Comparison of ENCODE assay signal across 20 cellular contexts in the genomic region with DNA sequence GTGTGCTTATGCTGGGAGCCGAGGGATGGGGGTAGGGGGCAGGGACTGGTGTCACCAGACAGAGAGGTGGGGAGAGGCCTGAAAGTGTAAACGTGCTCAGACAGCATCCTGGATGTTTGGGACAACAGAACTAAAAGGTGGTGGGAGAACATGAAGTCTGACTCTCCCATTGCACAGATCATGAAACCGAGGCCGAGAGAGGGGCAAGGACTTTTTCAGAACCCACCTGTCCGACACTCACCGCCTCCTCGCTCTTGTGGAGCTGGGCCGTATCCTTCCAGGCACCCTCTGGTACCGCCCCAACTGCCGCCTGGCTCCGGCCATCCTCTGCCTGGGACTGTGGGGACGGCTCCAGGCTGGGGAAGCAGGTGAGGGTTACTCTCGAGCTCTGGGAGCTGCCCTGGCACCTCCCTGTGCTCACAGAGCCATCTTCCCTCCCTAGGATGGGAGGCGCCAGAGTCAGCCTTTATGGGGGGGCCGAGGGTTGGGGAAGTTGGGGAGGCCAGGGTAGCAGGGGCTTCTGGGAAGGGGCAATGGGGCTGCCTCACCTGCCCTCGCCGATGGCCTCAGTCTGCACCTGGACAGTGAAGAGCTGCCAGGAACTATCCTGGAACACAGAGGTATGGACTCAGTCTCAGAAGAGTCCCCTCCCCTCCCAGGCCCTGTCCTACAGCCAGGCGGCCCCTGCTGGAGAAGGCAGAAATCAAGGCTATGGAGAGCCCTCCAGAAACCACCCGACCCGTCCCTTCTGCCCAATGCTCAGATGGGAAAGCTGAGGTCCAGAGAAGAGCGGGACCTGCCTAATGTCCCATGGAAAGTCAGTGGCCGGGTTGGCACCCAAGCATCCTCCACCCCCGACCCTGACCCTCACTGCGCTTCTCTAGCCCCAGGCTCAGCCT. TPM values are rescaled to one million over a fixed set of nuclear protein-coding genes. Genes with fewer than 3 reads are reported as not detected.
DNase-seq lines count a peak whose midpoint lies in the region; ATAC-seq and TF ChIP-seq lines count a peak whose summit lies in the region.
"Had no signal": no experiment of that assay in that cellular context is flagged by ENCODE, and none has a peak within 500 bp of the region (broad histone marks: within the 10 kb centered on the region; RNA-seq: fewer than 3 reads in every experiment).

No MANE protein-coding gene starts in this region.

- H3K4me1 ChIP-seq in PC-3 (ENCODE audit: insufficient read depth, low read length), result peaks cover 19% of the 10 kb centered on the region
- H3K4me1 ChIP-seq: neural progenitor cell, testis had no signal

- no peaks in the 10 kb centered on the region for H3K27me3 ChIP-seq in PC-3 (ENCODE audit: low read length)
- H3K27me3 ChIP-seq: neural progenitor cell, testis had no signal

- H3K4me2 ChIP-seq in PC-3 (ENCODE audit: low read length), result peak overlapping the region; percentile 39; the same call in 1 of the 2 replicates
- H3K4me2 ChIP-seq: neural progenitor cell had no signal

- H3K9me3 ChIP-seq in PC-3 (ENCODE audit: low read length), result no peaks in the 10 kb centered on the region
- H3K9me3 ChIP-seq: testis had no signal

- H3F3A ChIP-seq in PC-3 (ENCODE audit: low read length, unreplicated experiment), result no peaks in the 10 kb centered on the region

- H3K4me3 Mint-ChIP-seq in osteocyte (ENCODE audit: unreplicated experiment), result no peak overlapping the region
- H3K4me3 Mint-ChIP-seq: brain; CD4-positive, CD25-positive, alpha-beta regulatory T cell; mesothelial cell of epicardium; neural progenitor cell had no signal

- CTCF ChIA-PET in PC-3 (lab: Charles Lee), result no interaction called here

- peaks cover 3% of the 10 kb centered on the region for H3K4me1 Mint-ChIP-seq in osteocyte (ENCODE audit: unreplicated experiment)
- H3K4me1 Mint-ChIP-seq: mesothelial cell of epicardium had no signal

- no peaks in the 10 kb centered on the region for H3K79me2 ChIP-seq in PC-3 (ENCODE audit: low read length)

- H3K9ac ChIP-seq in PC-3 (ENCODE audit: low read length), result no peak overlapping the region
- H3K9ac ChIP-seq: neural progenitor cell had no signal

- H3K27ac Mint-ChIP-seq in osteocyte (ENCODE audit: unreplicated experiment), result no peak overlapping the region
- H3K27ac Mint-ChIP-seq: mesothelial cell of epicardium, neural progenitor cell had no signal

- H4K20me1 ChIP-seq in PC-3 (ENCODE audit: low read length), result peaks cover 6% of the 10 kb centered on the region

- DNase-seq in GM03348 (ENCODE audit: low spot score) (peak; percentile 21), PC-3 (no peak), epidermal melanocyte (ENCODE audit: insufficient read length, low spot score) (peak; percentile 5), osteocyte (ENCODE audit: extremely low spot score, unreplicated experiment) (no peak), SK-N-DZ (ENCODE audit: low spot score) (no peak), NCI-H1092 treated with DMSO at 0.1 percent for 48 hours (lab: John Stamatoyannopoulos, UW) (no peak)
- DNase-seq in effector CD4-positive, alpha-beta T cell, result no peak
- DNase-seq: activated CD4-positive, alpha-beta T cell treated with anti-CD3 and anti-CD28 coated beads for 4 hours; activated naive CD4-positive, alpha-beta T cell treated with anti-CD3 and anti-CD28 coated beads, Interleukin-2, amount 50 U/mL, for 16 hours; CD4-positive, CD25-positive, alpha-beta regulatory T cell; effector memory CD4-positive, alpha-beta T cell; NCI-H2171; NK-92 treated with Interleukin-12 subunit alpha and Interleukin-12 subunit beta, amount 100 ng/mL, for 24 hours; SHP77 treated with DMSO at 0.1 percent for 48 hours; stimulated activated CD4-positive, alpha-beta T cell treated with anti-CD3 and anti-CD28 coated beads, Interleukin-2, amount 100 ng/mL, for 48 hours; stimulated activated CD8-positive, alpha-beta memory T cell treated with anti-CD3 and anti-CD28 coated beads, Interleukin-4, amount 100 ng/mL, for 48 hours; testis had no signal

- H3K36me3 ChIP-seq in PC-3 (ENCODE audit: low read depth, low read length), result peaks cover 15% of the 10 kb centered on the region
- H3K36me3 ChIP-seq: neural progenitor cell had no signal

- TF ChIP-seq CTCF in PC-3 (conservative IDR thresholded peaks at IDR 0.05; ENCODE audit: low read depth, low read length) (peak; percentile 39; the same call in 1 of the 2 replicates), osteocyte (IDR thresholded peaks at IDR 0.05) (peak; percentile 6)

- no peaks in the 10 kb centered on the region for H3K27me3 Mint-ChIP-seq in osteocyte (ENCODE audit: unreplicated experiment)
- H3K27me3 Mint-ChIP-seq: brain; CD4-positive, CD25-positive, alpha-beta regulatory T cell had no signal

- no TSS peak for BruUV-seq in PC-3 (replicated peaks; lab: Mats Ljungman, UMichigan)

- POLR2A ChIA-PET in PC-3 (lab: Charles Lee; ENCODE audit: unreplicated experiment), result no interaction called here

- 0 out of 2 replicates have a peak, but pooled peaks have one; percentile 6 for ATAC-seq in PC-3

- peaks cover 17% of the 10 kb centered on the region for H3K36me3 Mint-ChIP-seq in osteocyte (ENCODE audit: unreplicated experiment)
- H3K36me3 Mint-ChIP-seq: neural progenitor cell had no signal

- intact Hi-C loops in PC-3 (cut with micrococcal nuclease), result loop anchor here (5.0 kb wide), 1 partner anchor 42 kb away; no protein-coding TSS in a partner anchor

- H3K27ac ChIP-seq in PC-3 (ENCODE audit: low read length), result peak overlapping the region; percentile 81
- H3K27ac ChIP-seq: neural progenitor cell, testis had no signal

- no peaks in the 10 kb centered on the region for H3K9me3 Mint-ChIP-seq in osteocyte (ENCODE audit: unreplicated experiment)
- H3K9me3 Mint-ChIP-seq: brain; CD4-positive, CD25-positive, alpha-beta regulatory T cell; mesothelial cell of epicardium; neural progenitor cell had no signal

- H3K4me3 ChIP-seq in PC-3 (ENCODE audit: low read length), result no peak overlapping the region
- H3K4me3 ChIP-seq: neural progenitor cell, testis had no signal

- no peaks in the 10 kb centered on the region for H3K9me2 ChIP-seq in PC-3 (replicated peaks; ENCODE audit: low read length)

- H2AFZ ChIP-seq in PC-3 (ENCODE audit: low read length), result no peak overlapping the region
- H2AFZ ChIP-seq: neural progenitor cell had no signal

RNA-seq across cellular contexts. Expression of gene ATP13A2, which starts 7.0 kb away (rescaled TPM):
- total RNA-seq in PC-3 (2014; rRNA removed) (48.4 and 51.9 TPM in 2 replicates), osteocyte (69.6 and 69.9 TPM in 2 replicates)
- 17.9 and 22.6 TPM in 2 replicates for polyA plus RNA-seq in SK-N-DZ (2014; cell fraction: cytosol; rRNA removed)
- polyA plus RNA-seq in SK-N-DZ (2014; cell fraction: nucleus; rRNA removed), result 18.5 and 23.5 TPM in 2 replicates

RNA-seq across cellular contexts. Expression of gene MFAP2, which starts 24.3 kb away (rescaled TPM):
- total RNA-seq in PC-3 (2014; rRNA removed) (1.8 and 3.1 TPM in 2 replicates), osteocyte (169 and 172 TPM in 2 replicates)
- polyA plus RNA-seq in SK-N-DZ (2014; cell fraction: cytosol; rRNA removed), result 29.0 and 36.0 TPM in 2 replicates
- polyA plus RNA-seq in SK-N-DZ (2014; cell fraction: nucleus; rRNA removed), result 59.3 and 60.8 TPM in 2 replicates
- total RNA-seq: CD4-positive, CD25-positive, alpha-beta regulatory T cell had no signal
- polyA plus RNA-seq: CD4-positive, CD25-positive, alpha-beta regulatory T cell had no signal

RNA-seq across cellular contexts. Expression of gene SDHB, which starts 49.1 kb away (rescaled TPM):
- total RNA-seq in PC-3 (2014; rRNA removed) (283 and 336 TPM in 2 replicates), osteocyte (56.5 and 69.0 TPM in 2 replicates)
- 201 and 208 TPM in 2 replicates for polyA plus RNA-seq in SK-N-DZ (2014; cell fraction: cytosol; rRNA removed)
- polyA plus RNA-seq in SK-N-DZ (2014; cell fraction: nucleus; rRNA removed), result 126 and 129 TPM in 2 replicates

Comparison
In these comparisons a context has a peak if more than half of its experiments do, and no peak if none do; other contexts are left out.
1. DNase-seq: peak in GM03348 (single experiment) and epidermal melanocyte (single experiment); none in PC-3 (single experiment), osteocyte (single experiment), SK-N-DZ (single experiment), effector CD4-positive, alpha-beta T cell (single experiment) and NCI-H1092 treated with DMSO at 0.1 percent for 48 hours (single experiment).
2. RNA of gene MFAP2, which starts 24.3 kb away (total RNA-seq): 169 to 172 TPM in osteocyte; 1.8 to 3.1 TPM in PC-3; every median in the first group is over 10 times any median in the second.